ENCODE assay signal across 15 cellular contexts in genomic region chr6:110859335-110859792, GRCh38. TPM values are rescaled to one million over a fixed set of nuclear protein-coding genes. Genes with fewer than 3 reads are reported as not detected.
A peak's percentile ranks its signal among the peaks of the same experiment; 100 is the strongest.
DNase-seq lines count a peak whose midpoint lies in the region; ATAC-seq and TF ChIP-seq lines count a peak whose summit lies in the region.
"Had no signal": no experiment of that assay in that cellular context is flagged by ENCODE, and none has a peak within 500 bp of the region (broad histone marks: within the 10 kb centered on the region; RNA-seq: fewer than 3 reads in every experiment).

No MANE protein-coding gene starts in this region.

- H3K4me1 Mint-ChIP-seq in activated T-cell treated with anti-CD3 and anti-CD28 coated beads, Interleukin-2, amount 50 U/mL, for 24 hours (ENCODE audit: low read depth), result peaks cover 9% of the 10 kb centered on the region
- peaks cover 3% of the 10 kb centered on the region for H3K4me1 Mint-ChIP-seq in activated T-helper 17 cell treated with anti-CD3 and anti-CD28 coated beads, Interleukin-2, amount 50 U/mL, for 72 hours
- H3K4me1 Mint-ChIP-seq: immature natural killer cell had no signal

- 37 to 58% (median 41%) methylated on average over 12 of the region's 12 CpGs for WGBS in spleen, 5 donors

- H3K9me3 ChIP-seq in spleen, result no peaks in the 10 kb centered on the region

- intact Hi-C loops in spleen (cut with DNase I; ENCODE audit: low total_unique reads), result no loop called here

- peak overlapping the region in 5 of 8 donors; percentile 11 to 56 (median 15) for H3K4me3 ChIP-seq in spleen
- H3K4me3 ChIP-seq: cardiac muscle cell had no signal

- no peaks in the 10 kb centered on the region for H3K36me3 Mint-ChIP-seq in activated T-cell treated with anti-CD3 and anti-CD28 coated beads, Interleukin-2, amount 50 U/mL, for 24 hours (ENCODE audit: low read depth)
- H3K36me3 Mint-ChIP-seq in activated T-helper 17 cell treated with anti-CD3 and anti-CD28 coated beads, Interleukin-2, amount 50 U/mL, for 72 hours (ENCODE audit: low read depth), result no peaks in the 10 kb centered on the region
- H3K36me3 Mint-ChIP-seq: immature natural killer cell had no signal

- H3K4me3 Mint-ChIP-seq in activated T-cell treated with anti-CD3 and anti-CD28 coated beads, Interleukin-2, amount 50 U/mL, for 24 hours, result no peak overlapping the region
- H3K4me3 Mint-ChIP-seq in activated T-helper 17 cell treated with anti-CD3 and anti-CD28 coated beads, Interleukin-2, amount 50 U/mL, for 72 hours, result peak overlapping the region; percentile 37

- TF ChIP-seq POLR2A in spleen (IDR thresholded peaks at IDR 0.05), result no peak

- H3K27me3 Mint-ChIP-seq in activated T-cell treated with anti-CD3 and anti-CD28 coated beads, Interleukin-2, amount 50 U/mL, for 24 hours, result no peaks in the 10 kb centered on the region
- no peaks in the 10 kb centered on the region for H3K27me3 Mint-ChIP-seq in activated T-helper 17 cell treated with anti-CD3 and anti-CD28 coated beads, Interleukin-2, amount 50 U/mL, for 72 hours

- no peaks in the 10 kb centered on the region for H3K9me3 Mint-ChIP-seq in activated T-cell treated with anti-CD3 and anti-CD28 coated beads, Interleukin-2, amount 50 U/mL, for 24 hours
- H3K9me3 Mint-ChIP-seq in activated T-helper 17 cell treated with anti-CD3 and anti-CD28 coated beads, Interleukin-2, amount 50 U/mL, for 72 hours, result no peaks in the 10 kb centered on the region
- H3K9me3 Mint-ChIP-seq: immature natural killer cell had no signal

- H3K36me3 ChIP-seq in spleen, result no peaks in the 10 kb centered on the region
- H3K36me3 ChIP-seq: cardiac muscle cell had no signal

- H3K4me1 ChIP-seq in spleen, result peaks cover 0 to 21% (median 4%) of the 10 kb centered on the region in 6 donors

- no peak for DNase-seq in activated T-cell treated with anti-CD3 and anti-CD28 coated beads, Interleukin-2, amount 50 U/mL, for 24 hours
- DNase-seq in activated T-cell treated with anti-CD3 and anti-CD28 coated beads, Interleukin-2, amount 50 U/mL, for 48 hours, result no peak
- DNase-seq in KG1 (lab: John Stamatoyannopoulos, UW) (peak; percentile 35), spleen (peak; percentile 82), middle frontal gyrus (ENCODE audit: extremely low spot score, low spot score) (no peak)
- DNase-seq in effector CD8-positive, alpha-beta T cell (lab: John Stamatoyannopoulos, UW), result no peak
- DNase-seq: EL; immature natural killer cell; NCI-H1105; NCI-H774; stimulated activated CD4-positive, alpha-beta T cell treated with anti-CD3 and anti-CD28 coated beads, Interleukin-15, amount 100 ng/mL, for 24 hours; SW 1271 had no signal

- H3K27ac ChIP-seq in spleen, result peak overlapping the region in 7 of 8 donors; percentile 33 to 90 (median 75)
- H3K27ac ChIP-seq: cardiac muscle cell had no signal

- H3K27me3 ChIP-seq in spleen (replicated peaks in 1 of 7), result no peaks in the 10 kb centered on the region
- H3K27me3 ChIP-seq: cardiac muscle cell had no signal

- TF ChIP-seq CTCF in spleen (IDR thresholded peaks at IDR 0.05 in 8 of 11, conservative IDR thresholded peaks at IDR 0.05 in 3 of 11), result no peak

- peak; percentile 21 for ATAC-seq in activated T-helper 17 cell treated with anti-CD3 and anti-CD28 coated beads, Interleukin-2, amount 50 U/mL, for 72 hours (replicated peaks)
- ATAC-seq in HG02884 (IDR thresholded peaks at IDR 0.05; ENCODE audit: unreplicated experiment), result no peak

- H3K27ac Mint-ChIP-seq in activated T-cell treated with anti-CD3 and anti-CD28 coated beads, Interleukin-2, amount 50 U/mL, for 24 hours, result peak overlapping the region; percentile 83
- peak overlapping the region; percentile 83 for H3K27ac Mint-ChIP-seq in activated T-helper 17 cell treated with anti-CD3 and anti-CD28 coated beads, Interleukin-2, amount 50 U/mL, for 72 hours
- H3K27ac Mint-ChIP-seq: immature natural killer cell had no signal

RNA-seq across cellular contexts. Expression of gene AMD1, which starts 15.2 kb away (rescaled TPM):
- 10 to 100 TPM; 49.8 to 92.9 TPM for total RNA-seq in activated T-helper 17 cell treated with anti-CD3 and anti-CD28 coated beads, Interleukin-2, amount 50 U/mL, for 72 hours
- 100 to 1,000 TPM in 1 of 7 donors, 10 to 100 TPM in 6; 44.8 to 102 (median 64.0) TPM for total RNA-seq in spleen
- polyA plus RNA-seq in spleen, result 10 to 100 TPM; 20.7 to 44.9 (median 31.4) TPM

RNA-seq across cellular contexts. Expression of gene CDK19, which starts 44.1 kb away (rescaled TPM):
- total RNA-seq in activated T-helper 17 cell treated with anti-CD3 and anti-CD28 coated beads, Interleukin-2, amount 50 U/mL, for 72 hours, result 10 to 100 TPM; 18.3 to 39.8 TPM
- 10 to 100 TPM; 19.0 to 29.8 (median 24.2) TPM for total RNA-seq in spleen
- polyA plus RNA-seq in spleen, result 1 to 10 TPM; 7.9 to 9.3 (median 8.4) TPM

Comparison
In these comparisons a context has a peak if more than half of its experiments do, and no peak if none do; other contexts are left out.
1. DNase-seq: peak in KG1 (single experiment) and spleen (single experiment); none in activated T-cell treated with anti-CD3 and anti-CD28 coated beads, Interleukin-2, amount 50 U/mL, for 24 hours (single experiment), activated T-cell treated with anti-CD3 and anti-CD28 coated beads, Interleukin-2, amount 50 U/mL, for 48 hours (0 of 2), effector CD8-positive, alpha-beta T cell (single experiment) and middle frontal gyrus (single experiment).